1 cellular context compared by ENCODE assay signal in the genomic region with DNA sequence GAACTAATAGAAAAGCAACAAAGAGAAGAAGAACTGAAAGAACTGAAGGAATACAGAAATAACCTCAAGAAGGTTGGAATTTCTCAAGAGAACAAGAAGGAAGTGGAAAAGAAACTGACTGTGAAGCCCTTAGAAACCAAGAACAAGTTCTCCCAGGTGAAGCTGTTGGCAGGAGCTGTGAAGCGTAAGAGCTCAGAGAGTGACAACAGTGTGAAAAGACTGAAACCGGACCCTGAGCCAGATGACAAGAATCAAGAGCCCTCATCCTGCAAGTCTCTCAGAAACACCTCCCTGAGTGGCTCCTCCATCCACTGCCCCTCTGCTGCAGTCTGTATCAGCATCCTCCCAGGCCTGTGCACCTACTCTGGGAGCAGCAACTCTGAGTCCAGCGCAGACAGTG.
TF ChIP-seq lines count a peak whose summit lies in the region.

No MANE protein-coding gene starts in this region.

TF ChIP-seq in IMR-90, 13 proteins besides CTCF, POLR2A, EP300 and RAD21:
- no peak for TF ChIP-seq RFX5 (IDR thresholded peaks at IDR 0.05; ENCODE audit: low read depth, low read length)
- TF ChIP-seq BHLHE40 (IDR thresholded peaks at IDR 0.05; ENCODE audit: low read depth, low read length): no peak
- TF ChIP-seq, protein P1, sequence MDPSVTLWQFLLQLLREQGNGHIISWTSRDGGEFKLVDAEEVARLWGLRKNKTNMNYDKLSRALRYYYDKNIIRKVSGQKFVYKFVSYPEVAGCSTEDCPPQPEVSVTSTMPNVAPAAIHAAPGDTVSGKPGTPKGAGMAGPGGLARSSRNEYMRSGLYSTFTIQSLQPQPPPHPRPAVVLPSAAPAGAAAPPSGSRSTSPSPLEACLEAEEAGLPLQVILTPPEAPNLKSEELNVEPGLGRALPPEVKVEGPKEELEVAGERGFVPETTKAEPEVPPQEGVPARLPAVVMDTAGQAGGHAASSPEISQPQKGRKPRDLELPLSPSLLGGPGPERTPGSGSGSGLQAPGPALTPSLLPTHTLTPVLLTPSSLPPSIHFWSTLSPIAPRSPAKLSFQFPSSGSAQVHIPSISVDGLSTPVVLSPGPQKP (IDR thresholded peaks at IDR 0.05; ENCODE audit: borderline replicate concordance, low read depth, low read length): no peak
- no peak for TF ChIP-seq FOS (IDR thresholded peaks at IDR 0.05; ENCODE audit: low read depth, low read length)
- TF ChIP-seq CEBPB (IDR thresholded peaks at IDR 0.05; ENCODE audit: low read depth, low read length): no peak
- TF ChIP-seq MAZ (IDR thresholded peaks at IDR 0.05; ENCODE audit: borderline replicate concordance, low read depth, low read length): no peak
- no peak for TF ChIP-seq RCOR1 (IDR thresholded peaks at IDR 0.05; ENCODE audit: insufficient replicate concordance, low read length)
- TF ChIP-seq NFE2L2 (IDR thresholded peaks at IDR 0.05; ENCODE audit: low read depth, low read length): no peak
- no peak for TF ChIP-seq MAFK (IDR thresholded peaks at IDR 0.05; ENCODE audit: low read depth, low read length)
- TF ChIP-seq, protein P2, sequence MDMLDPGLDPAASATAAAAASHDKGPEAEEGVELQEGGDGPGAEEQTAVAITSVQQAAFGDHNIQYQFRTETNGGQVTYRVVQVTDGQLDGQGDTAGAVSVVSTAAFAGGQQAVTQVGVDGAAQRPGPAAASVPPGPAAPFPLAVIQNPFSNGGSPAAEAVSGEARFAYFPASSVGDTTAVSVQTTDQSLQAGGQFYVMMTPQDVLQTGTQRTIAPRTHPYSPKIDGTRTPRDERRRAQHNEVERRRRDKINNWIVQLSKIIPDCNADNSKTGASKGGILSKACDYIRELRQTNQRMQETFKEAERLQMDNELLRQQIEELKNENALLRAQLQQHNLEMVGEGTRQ (IDR thresholded peaks at IDR 0.05; ENCODE audit: low read depth, low read length): no peak
- no peak for TF ChIP-seq CHD1 (IDR thresholded peaks at IDR 0.05; ENCODE audit: low read depth, low read length)
- no peak for TF ChIP-seq MXI1 (IDR thresholded peaks at IDR 0.05; ENCODE audit: borderline replicate concordance, low read depth, low read length)
TF ChIP-seq in IMR-90: peak in this region for 0.
